Comparison of ENCODE assay signal across 17 cellular contexts in the genomic region with DNA sequence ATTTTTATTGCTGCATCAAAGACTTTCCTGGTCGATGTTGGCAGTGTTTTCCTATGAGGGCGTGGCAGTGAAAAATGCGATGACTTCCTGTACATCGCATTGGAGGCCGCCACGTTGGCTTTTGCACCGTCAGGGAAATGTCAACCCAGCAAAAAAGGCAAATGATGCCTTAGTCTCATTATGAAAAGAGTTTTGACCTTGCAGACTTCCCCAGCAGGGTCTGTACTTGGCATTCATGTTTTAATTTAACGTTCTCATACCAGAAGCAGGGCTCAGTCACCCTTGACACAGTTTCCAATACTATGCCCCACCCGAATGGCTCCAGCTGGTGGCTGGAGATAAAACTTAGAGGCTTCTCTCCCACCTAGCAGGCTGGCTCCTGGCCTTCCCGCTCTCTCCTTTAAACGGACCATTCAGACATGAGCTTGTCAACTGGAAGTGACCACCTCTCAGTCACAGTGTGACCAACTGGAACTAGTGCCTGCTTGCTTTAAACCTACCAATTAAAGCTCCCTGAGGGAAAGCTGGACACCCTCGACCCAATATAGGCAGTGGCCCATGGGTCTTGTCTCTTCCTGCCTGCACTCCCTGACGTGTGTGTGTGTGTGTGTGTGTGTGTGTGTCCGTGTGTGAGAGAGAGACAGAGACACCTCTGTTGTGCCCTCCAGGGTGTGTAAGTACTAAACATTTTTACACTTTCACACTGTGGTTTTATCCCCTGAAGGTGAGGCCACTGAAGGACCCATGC. TPM values are rescaled to one million over a fixed set of nuclear protein-coding genes. Genes with fewer than 3 reads are reported as not detected.
DNase-seq lines count a peak whose midpoint lies in the region; ATAC-seq, FAIRE-seq and TF ChIP-seq lines count a peak whose summit lies in the region.
"Had no signal": no experiment of that assay in that cellular context is flagged by ENCODE, and none has a peak within 500 bp of the region (broad histone marks: within the 10 kb centered on the region; RNA-seq: fewer than 3 reads in every experiment).

No MANE protein-coding gene starts in this region.

- no peaks in the 10 kb centered on the region for H3K79me2 ChIP-seq in hepatocyte

- no peak overlapping the region for H3K4me2 ChIP-seq in hepatocyte

- H3K4me1 Mint-ChIP-seq in type B pancreatic cell (ENCODE audit: unreplicated experiment) (peaks cover 35% of the 10 kb centered on the region), WTC11 (peaks cover 18% of the 10 kb centered on the region)

- no peaks in the 10 kb centered on the region for H3K36me3 ChIP-seq in hepatocyte (replicated peaks; ENCODE audit: insufficient read depth, low read depth)

- H3K27me3 Mint-ChIP-seq in type B pancreatic cell, result peaks cover 4% of the 10 kb centered on the region
- peaks cover 2% of the 10 kb centered on the region; the same call in 1 of the 2 replicates for H3K27me3 Mint-ChIP-seq in WTC11 (ENCODE audit: low read depth)

- H3K4me3 ChIP-seq in hepatocyte, result no peak overlapping the region
- H3K4me3 ChIP-seq: GM12878 had no signal

- CTCF ChIA-PET in WTC11 (lab: Charles Lee), result interaction anchor here (0.8 to 4.5 kb wide), 12 partner anchors 9 to 145 kb away, joined by 3 to 43 read pairs (median 4); a partner anchor contains a TSS

- 64% methylated on average over 14 of the region's 14 CpGs for WGBS in hepatocyte (ENCODE audit: low lambda C conversion rate, missing lambda C conversion rate)

- TF ChIP-seq CTCF in hepatocyte (IDR thresholded peaks at IDR 0.05; ENCODE audit: poor library complexity) (no peak), type B pancreatic cell (conservative IDR thresholded peaks at IDR 0.05) (no peak), D721Med (IDR thresholded peaks at IDR 0.05; ENCODE audit: insufficient read depth, missing control alignments) (no peak), WTC11 (IDR thresholded peaks at IDR 0.05) (no peak)

- POLR2A ChIA-PET in WTC11 (lab: Charles Lee), result no interaction called here

- H4K20me1 ChIP-seq in hepatocyte (ENCODE audit: insufficient read depth, poor library complexity, severe bottlenecking), result no peaks in the 10 kb centered on the region

- no peak overlapping the region for H2AFZ ChIP-seq in hepatocyte

- no peaks in the 10 kb centered on the region for H3K27me3 ChIP-seq in hepatocyte

- no peaks in the 10 kb centered on the region for H3K4me1 ChIP-seq in hepatocyte (ENCODE audit: insufficient read depth)

- H3K36me3 Mint-ChIP-seq in type B pancreatic cell, result no peaks in the 10 kb centered on the region
- no peaks in the 10 kb centered on the region for H3K36me3 Mint-ChIP-seq in WTC11

- no peaks in the 10 kb centered on the region for H3K9me3 ChIP-seq in hepatocyte (ENCODE audit: low read depth)

- FAIRE-seq in D721Med (lab: Jason Lieb, UNC), result no peak
- FAIRE-seq: GM12878, kidney had no signal

- H3K9me3 Mint-ChIP-seq in type B pancreatic cell (no peaks in the 10 kb centered on the region), WTC11 (no peaks in the 10 kb centered on the region)
- H3K9me3 Mint-ChIP-seq: HFFc6 had no signal

- H3K27ac Mint-ChIP-seq in type B pancreatic cell (peak overlapping the region; percentile 75), WTC11 (no peak overlapping the region; the same call in 1 of the 2 replicates)
- H3K27ac Mint-ChIP-seq: HFFc6 had no signal

- peak overlapping the region; percentile 47 for H3K27ac ChIP-seq in hepatocyte

- no peaks in the 10 kb centered on the region for H3K9me2 ChIP-seq in hepatocyte (replicated peaks; ENCODE audit: insufficient read depth)

- H3K4me3 Mint-ChIP-seq in type B pancreatic cell (no peak overlapping the region), WTC11 (no peak overlapping the region)
- H3K4me3 Mint-ChIP-seq: HFFc6 had no signal

- DNase-seq in left ventricle myocardium superior, result no peak
- DNase-seq in cardiac septum (ENCODE audit: low spot score), result no peak
- peak; percentile 71 for DNase-seq in RPMI8226
- no peak for DNase-seq in hepatocyte (ENCODE audit: low spot score)
- DNase-seq in type B pancreatic cell (ENCODE audit: extremely low spot score, unreplicated experiment), result no peak
- no peak for DNase-seq in D721Med (ENCODE audit: insufficient read length, low spot score)
- DNase-seq in NCI-H1105 treated with DMSO at 0.1 percent for 48 hours (lab: John Stamatoyannopoulos, UW), result no peak
- DNase-seq in WTC11 (ENCODE audit: low spot score), result no peak
- DNase-seq: activated CD4-positive, alpha-beta T cell treated with anti-CD3 and anti-CD28 coated beads, Interleukin-2, amount 50 U/mL, for 4 hours; effector memory CD4-positive, alpha-beta T cell; HFFc6; kidney; NCI-H1105; NCI-H345; trophoblast cell had no signal

- ATAC-seq in left ventricle myocardium superior, result peak; percentile 55
- ATAC-seq in WTC11, result no peak
- ATAC-seq: GM12878, Panc1 had no signal

- intact Hi-C loops in left ventricle myocardium superior (cut with micrococcal nuclease) (no loop called here), cardiac septum (cut with DNase I) (loop anchor here (5.0 kb wide), 1 partner anchor 147 kb away; no protein-coding TSS in a partner anchor)

TF ChIP-seq in WTC11, 78 proteins besides CTCF, POLR2A, EP300 and RAD21 (continues in another document):
- no peak for TF ChIP-seq TCF7 (CRISPR knock-in tag; IDR thresholded peaks at IDR 0.05; ENCODE audit: low read depth)
- TF ChIP-seq, protein P1, sequence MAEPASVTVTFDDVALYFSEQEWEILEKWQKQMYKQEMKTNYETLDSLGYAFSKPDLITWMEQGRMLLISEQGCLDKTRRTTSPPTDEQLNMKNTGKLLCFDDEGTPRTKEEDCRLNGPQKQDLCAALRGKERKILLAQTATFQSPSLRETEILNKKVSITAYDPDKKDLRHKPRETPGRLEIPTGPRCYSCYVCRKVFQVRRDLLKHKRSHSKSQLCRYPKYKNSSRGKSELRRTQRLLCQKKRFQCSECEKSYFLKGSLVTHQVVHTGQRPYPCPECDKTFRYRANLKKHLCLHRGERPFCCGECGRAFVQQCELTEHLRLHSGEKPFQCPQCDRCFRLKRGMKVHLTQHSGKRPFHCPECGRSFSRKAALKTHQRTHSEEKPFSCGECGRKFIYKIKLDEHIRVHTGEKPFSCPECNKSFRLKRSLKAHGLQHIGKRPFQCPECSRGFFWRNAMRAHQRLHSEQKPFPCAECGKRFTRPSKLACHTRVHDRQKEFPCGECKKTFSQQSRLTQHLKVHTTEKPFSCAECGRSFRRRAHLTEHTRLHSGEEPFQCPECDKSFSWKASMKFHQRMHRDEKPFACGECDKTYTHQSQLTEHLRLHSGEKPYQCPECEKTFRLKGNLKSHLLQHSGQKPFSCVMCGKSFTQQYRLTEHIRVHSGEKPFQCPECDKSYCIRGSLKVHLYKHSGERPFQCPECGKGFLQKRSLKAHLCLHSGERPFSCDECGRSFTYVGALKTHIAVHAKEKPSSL (CRISPR knock-in tag; conservative IDR thresholded peaks at IDR 0.05), result no peak
- no peak for TF ChIP-seq KAT7 (CRISPR knock-in tag; IDR thresholded peaks at IDR 0.05; ENCODE audit: borderline replicate concordance)
- TF ChIP-seq, protein P2, sequence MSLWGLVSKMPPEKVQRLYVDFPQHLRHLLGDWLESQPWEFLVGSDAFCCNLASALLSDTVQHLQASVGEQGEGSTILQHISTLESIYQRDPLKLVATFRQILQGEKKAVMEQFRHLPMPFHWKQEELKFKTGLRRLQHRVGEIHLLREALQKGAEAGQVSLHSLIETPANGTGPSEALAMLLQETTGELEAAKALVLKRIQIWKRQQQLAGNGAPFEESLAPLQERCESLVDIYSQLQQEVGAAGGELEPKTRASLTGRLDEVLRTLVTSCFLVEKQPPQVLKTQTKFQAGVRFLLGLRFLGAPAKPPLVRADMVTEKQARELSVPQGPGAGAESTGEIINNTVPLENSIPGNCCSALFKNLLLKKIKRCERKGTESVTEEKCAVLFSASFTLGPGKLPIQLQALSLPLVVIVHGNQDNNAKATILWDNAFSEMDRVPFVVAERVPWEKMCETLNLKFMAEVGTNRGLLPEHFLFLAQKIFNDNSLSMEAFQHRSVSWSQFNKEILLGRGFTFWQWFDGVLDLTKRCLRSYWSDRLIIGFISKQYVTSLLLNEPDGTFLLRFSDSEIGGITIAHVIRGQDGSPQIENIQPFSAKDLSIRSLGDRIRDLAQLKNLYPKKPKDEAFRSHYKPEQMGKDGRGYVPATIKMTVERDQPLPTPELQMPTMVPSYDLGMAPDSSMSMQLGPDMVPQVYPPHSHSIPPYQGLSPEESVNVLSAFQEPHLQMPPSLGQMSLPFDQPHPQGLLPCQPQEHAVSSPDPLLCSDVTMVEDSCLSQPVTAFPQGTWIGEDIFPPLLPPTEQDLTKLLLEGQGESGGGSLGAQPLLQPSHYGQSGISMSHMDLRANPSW (CRISPR knock-in tag; conservative IDR thresholded peaks at IDR 0.05; ENCODE audit: low read depth), result no peak
- TF ChIP-seq TEAD1 (CRISPR knock-in tag; IDR thresholded peaks at IDR 0.05), result no peak
- TF ChIP-seq, protein P3, sequence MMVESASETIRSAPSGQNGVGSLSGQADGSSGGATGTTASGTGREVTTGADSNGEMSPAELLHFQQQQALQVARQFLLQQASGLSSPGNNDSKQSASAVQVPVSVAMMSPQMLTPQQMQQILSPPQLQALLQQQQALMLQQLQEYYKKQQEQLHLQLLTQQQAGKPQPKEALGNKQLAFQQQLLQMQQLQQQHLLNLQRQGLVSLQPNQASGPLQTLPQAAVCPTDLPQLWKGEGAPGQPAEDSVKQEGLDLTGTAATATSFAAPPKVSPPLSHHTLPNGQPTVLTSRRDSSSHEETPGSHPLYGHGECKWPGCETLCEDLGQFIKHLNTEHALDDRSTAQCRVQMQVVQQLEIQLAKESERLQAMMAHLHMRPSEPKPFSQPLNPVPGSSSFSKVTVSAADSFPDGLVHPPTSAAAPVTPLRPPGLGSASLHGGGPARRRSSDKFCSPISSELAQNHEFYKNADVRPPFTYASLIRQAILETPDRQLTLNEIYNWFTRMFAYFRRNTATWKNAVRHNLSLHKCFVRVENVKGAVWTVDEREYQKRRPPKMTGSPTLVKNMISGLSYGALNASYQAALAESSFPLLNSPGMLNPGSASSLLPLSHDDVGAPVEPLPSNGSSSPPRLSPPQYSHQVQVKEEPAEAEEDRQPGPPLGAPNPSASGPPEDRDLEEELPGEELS (CRISPR knock-in tag; IDR thresholded peaks at IDR 0.05), result no peak

RNA-seq across cellular contexts. Expression of a gene that starts 8.7 kb away (rescaled TPM):
- total RNA-seq in left ventricle myocardium superior (8.4 TPM), cardiac septum (6.9 TPM), hepatocyte (5.2 and 7.3 TPM in 2 replicates), type B pancreatic cell (ENCODE audit: low replicate concordance) (7.5 and 11.3 TPM in 2 replicates), WTC11 (2021) (4.7 to 12.2 TPM (median 5.3 TPM) in 3 replicates)
- polyA plus RNA-seq in hepatocyte, result 6.3 and 8.9 TPM in 2 replicates

RNA-seq across cellular contexts. Expression of a gene that starts 27.6 kb away (rescaled TPM):
- 58.5 TPM for total RNA-seq in left ventricle myocardium superior
- 133 TPM for total RNA-seq in cardiac septum
- 709 and 805 TPM in 2 replicates for total RNA-seq in hepatocyte
- 479 and 492 TPM in 2 replicates for polyA plus RNA-seq in hepatocyte
- 151 and 229 TPM in 2 replicates for total RNA-seq in type B pancreatic cell (ENCODE audit: low replicate concordance)
- 411 to 478 TPM (median 473 TPM) in 3 replicates for total RNA-seq in WTC11 (2021)
